In genomic region chr5:15940905-15941304, GRCh38 we compare ENCODE assay signal across 34 cellular contexts.
"Had no signal": no experiment of that assay in that cellular context is flagged by ENCODE, and none has a peak within 500 bp of the region (broad histone marks: within the 10 kb centered on the region; RNA-seq: fewer than 3 reads in every experiment).

No MANE protein-coding gene starts in this region.

- H3K9me3 ChIP-seq: adrenal gland, body of pancreas had no signal

- FAIRE-seq: astrocyte, TTC549 had no signal

- H3K36me3 ChIP-seq: breast epithelium had no signal

- ATAC-seq: activated CD8-positive, alpha-beta T cell treated with anti-CD3 and anti-CD28 coated beads for 36 hours; activated naive CD4-positive, alpha-beta T cell treated with anti-CD3 and anti-CD28 coated beads, Interleukin-2, amount 50 U/mL, for 72 hours; activated T-cell treated with anti-CD3 and anti-CD28 coated beads, Interleukin-2, amount 50 U/mL, for 4 hours; activated T-cell treated with anti-CD3 and anti-CD28 coated beads, Interleukin-2, amount 50 U/mL, for 72 hours; activated T-helper 17 cell treated with anti-CD3 and anti-CD28 coated beads, Interleukin-2, amount 50 U/mL, for 72 hours; body of pancreas had no signal

- DNase-seq: activated B cell treated with CpG ODN at 0.5 μM for 24 hours; activated CD4-positive, alpha-beta memory T cell treated with anti-CD3 and anti-CD28 coated beads for 36 hours; activated CD4-positive, alpha-beta T cell treated with anti-CD3 and anti-CD28 coated beads for 4 hours; activated CD4-positive, alpha-beta T cell treated with anti-CD3 and anti-CD28 coated beads, Interleukin-2, amount 10 ng/mL, durations not matched to agents 24 days and 14 days; activated CD4-positive, alpha-beta T cell treated with anti-CD3 and anti-CD28 coated beads, Interleukin-2, amount 50 U/mL, for 1 hour; activated CD4-positive, alpha-beta T cell treated with anti-CD3 and anti-CD28 coated beads, Interleukin-2, amount 50 U/mL, for 4 hours; activated CD4-positive, CD25-positive, alpha-beta regulatory T cell treated with anti-CD3 and anti-CD28 coated beads, Interleukin-2, amount 50 U/mL, for 72 hours; activated CD8-positive, alpha-beta memory T cell treated with anti-CD3 and anti-CD28 coated beads, Interleukin-2, amount 50 U/mL, for 4 hours; activated CD8-positive, alpha-beta T cell treated with anti-CD3 and anti-CD28 coated beads for 36 hours; activated effector memory CD4-positive, alpha-beta T cell treated with anti-CD3 and anti-CD28 coated beads, Interleukin-2, amount 50 U/mL, for 16 hours; activated gamma-delta T cell treated with Interleukin-2 at 50 U/mL for 16 hours; activated naive CD4-positive, alpha-beta T cell; activated naive CD4-positive, alpha-beta T cell treated with anti-CD3 and anti-CD28 coated beads for 36 hours; activated naive CD4-positive, alpha-beta T cell treated with anti-CD3 and anti-CD28 coated beads, Interleukin-2, amount 50 U/mL, for 16 hours; activated naive CD8-positive, alpha-beta T cell treated with anti-CD3 and anti-CD28 coated beads for 36 hours; activated T-cell treated with anti-CD3 and anti-CD28 coated beads for 4 hours; activated T-cell treated with anti-CD3 and anti-CD28 coated beads, Interleukin-2, amount 50 U/mL, for 1 hour; activated T-cell treated with anti-CD3 and anti-CD28 coated beads, Interleukin-2, amount 50 U/mL, for 4 hours; activated T-cell treated with anti-CD3 and anti-CD28 coated beads, Interleukin-2, amount 50 U/mL, for 72 hours; adrenal gland; amniotic stem cell; aorta; body of pancreas; brain microvascular endothelial cell; central memory CD4-positive, alpha-beta T cell; T-helper 1 cell; T-helper 2 cell; T-helper 9 cell had no signal

- H3K4me3 ChIP-seq: adrenal gland, body of pancreas, breast epithelium had no signal

- H3K27me3 ChIP-seq: adrenal gland, body of pancreas, brain microvascular endothelial cell, breast epithelium had no signal

- H3K27ac ChIP-seq: adrenal gland, body of pancreas, brain microvascular endothelial cell, breast epithelium, VCaP had no signal

- H3K4me1 ChIP-seq: adrenal gland, body of pancreas, breast epithelium had no signal
